In the genomic region with DNA sequence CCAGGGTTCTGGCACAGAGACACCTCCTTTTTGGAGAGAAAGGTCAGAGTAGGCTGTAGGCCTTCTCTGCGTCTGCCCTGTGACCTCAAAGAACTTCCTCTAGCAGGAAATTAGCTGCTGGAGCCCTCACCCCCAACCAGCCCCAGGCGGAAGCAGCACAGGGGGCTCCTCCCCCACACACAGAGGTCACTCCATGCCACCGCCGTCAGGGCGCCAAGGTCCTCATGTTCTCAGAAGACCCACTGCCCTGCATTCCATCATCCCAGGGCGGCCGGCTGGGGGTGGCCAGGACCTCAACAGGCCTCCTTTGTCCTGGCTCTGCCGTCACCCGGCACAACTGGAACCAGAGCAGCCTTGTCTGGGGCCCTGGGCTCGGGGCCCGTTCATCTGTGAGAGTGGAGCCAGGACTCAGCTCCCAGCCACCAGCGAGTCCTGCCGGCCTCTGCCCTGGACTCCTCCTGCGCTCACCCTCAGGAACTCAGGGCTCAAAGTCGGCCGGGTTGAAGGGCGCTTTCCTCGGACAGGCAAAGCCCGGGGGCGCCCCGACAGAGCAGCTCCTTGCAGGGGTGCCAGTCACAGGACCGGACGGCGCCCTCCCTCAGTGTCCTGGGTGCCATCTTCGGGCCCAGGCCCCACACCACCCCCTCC, we compare ENCODE assay signal across 8 cellular contexts. TPM values are rescaled to one million over a fixed set of nuclear protein-coding genes. Genes with fewer than 3 reads are reported as not detected.
DNase-seq lines count a peak whose midpoint lies in the region; FAIRE-seq and TF ChIP-seq lines count a peak whose summit lies in the region.

No MANE protein-coding gene starts in this region.

- TF ChIP-seq CTCF in MCF 10A (IDR thresholded peaks at IDR 0.05; ENCODE audit: unreplicated experiment) (no peak), kidney (IDR thresholded peaks at IDR 0.05; ENCODE audit: borderline replicate concordance, extremely low read depth, insufficient read depth) (no peak)

- no peak for FAIRE-seq in kidney (lab: Jason Lieb, UNC)

- H3K27me3 Mint-ChIP-seq in MCF 10A (ENCODE audit: insufficient read depth, unreplicated experiment) = no peaks in the 10 kb centered on the region

- DNase-seq in GM19240 (ENCODE audit: insufficient read length, low spot score) (peak; percentile 63), T follicular helper cell (ENCODE audit: low read depth) (peak; percentile 49), MCF 10A (ENCODE audit: unreplicated experiment) (no peak), kidney (peak; percentile 91), NCI-H748 (lab: John Stamatoyannopoulos, UW; ENCODE audit: unreplicated experiment) (no peak), GM03348 (ENCODE audit: low spot score) (no peak), DMS 273 treated with DMSO at 0.1 percent for 48 hours (lab: John Stamatoyannopoulos, UW) (no peak)
- peak; percentile 58 for DNase-seq in stimulated activated CD4-positive, alpha-beta T cell treated with anti-CD3 and anti-CD28 coated beads, Interleukin-1b, Interleukin-23, amount 100 ng/mL, for 48 hours

- peaks cover 11% of the 10 kb centered on the region for H3K36me3 Mint-ChIP-seq in MCF 10A (ENCODE audit: insufficient read depth, unreplicated experiment)

- peak overlapping the region; percentile 2 to 46 for H3K9ac ChIP-seq in kidney (ENCODE audit: low read length in 2 of 2)

- BruUV-seq in MCF 10A (replicated peaks; lab: Mats Ljungman, UMichigan) = no TSS peak

- POLR2A ChIA-PET in MCF 10A (lab: Yijun Ruan, JAX) = interaction anchor here (0.7 to 3.0 kb wide), 7 partner anchors 12 to 188 kb away, joined by 3 to 14 read pairs (median 4); a partner anchor contains a TSS

- peaks cover 0 to 19% of the 10 kb centered on the region in 2 donors for H3K4me1 ChIP-seq in kidney (ENCODE audit: control insufficient read depth in 1 of 2, insufficient read depth in 1 of 2, low read depth in 1 of 2, low read length in 2 of 2)

- peak overlapping the region; percentile 67 to 71 for H3K27ac ChIP-seq in kidney (ENCODE audit: low read depth in 2 of 2, low read length in 2 of 2)

- H3K9me3 Mint-ChIP-seq in MCF 10A (ENCODE audit: unreplicated experiment) = no peaks in the 10 kb centered on the region

- H3K4me3 ChIP-seq in kidney (ENCODE audit: low read length in 2 of 2) = peak overlapping the region; percentile 18 to 62

- no peaks in the 10 kb centered on the region for H3K9me3 ChIP-seq in kidney (ENCODE audit: control insufficient read depth in 1 of 2, low read length in 2 of 2)

- H3K36me3 ChIP-seq in kidney (ENCODE audit: control insufficient read depth in 1 of 2, insufficient read depth in 2 of 2, low read length in 2 of 2) = peaks cover 0 to 5% of the 10 kb centered on the region in 2 donors

- no peaks in the 10 kb centered on the region for H3K4me1 Mint-ChIP-seq in MCF 10A (ENCODE audit: insufficient read depth, unreplicated experiment)

- H3K27ac Mint-ChIP-seq in MCF 10A (ENCODE audit: low read depth, unreplicated experiment) = no peak overlapping the region

- intact Hi-C loops in MCF 10A (cut with micrococcal nuclease) (no loop called here), kidney (cut with DNase I) (no loop called here)

- CTCF ChIA-PET in MCF 10A (lab: Yijun Ruan, JAX) = interaction anchor here (0.6 to 2.2 kb wide), 8 partner anchors 11 to 223 kb away, joined by 3 to 9 read pairs (median 5); no protein-coding TSS in a partner anchor

- H3K4me3 Mint-ChIP-seq in MCF 10A (ENCODE audit: unreplicated experiment) = peak overlapping the region; percentile 77

RNA-seq across cellular contexts. Expression of a gene that starts 1.2 kb away (rescaled TPM):
- total RNA-seq in MCF 10A (2022) (3.1 and 7.3 TPM in 2 replicates), kidney (115 TPM)
- polyA plus RNA-seq in kidney (ENCODE audit: insufficient read depth, low read depth, low replicate concordance) = 15.0 TPM

RNA-seq across cellular contexts. Expression of a gene that starts 3.2 kb away (rescaled TPM):
- total RNA-seq in MCF 10A (2022) = not detected in 2 replicates
- 35.9 TPM for total RNA-seq in kidney
- 1.0 TPM for polyA plus RNA-seq in kidney (ENCODE audit: insufficient read depth, low read depth, low replicate concordance)

RNA-seq across cellular contexts. Expression of a gene that starts 18.8 kb away (rescaled TPM):
- total RNA-seq in MCF 10A (2022) (not detected in 2 replicates), kidney (not detected)
- polyA plus RNA-seq in kidney (ENCODE audit: insufficient read depth, low read depth, low replicate concordance) = not detected

RNA-seq across cellular contexts. Expression of a gene that starts 41.0 kb away (rescaled TPM):
- total RNA-seq in MCF 10A (2022) (52.2 and 54.2 TPM in 2 replicates), kidney (165 TPM)
- 149 TPM for polyA plus RNA-seq in kidney (ENCODE audit: insufficient read depth, low read depth, low replicate concordance)

RNA-seq across cellular contexts. Expression of a gene that starts 59.5 kb away (rescaled TPM):
- total RNA-seq in MCF 10A (2022) (8.5 and 21.4 TPM in 2 replicates), kidney (12.7 TPM)
- polyA plus RNA-seq in kidney (ENCODE audit: insufficient read depth, low read depth, low replicate concordance) = 9.3 TPM

Comparison
In these comparisons a context has a peak if more than half of its experiments do, and no peak if none do; other contexts are left out.
1. DNase-seq: peak in GM19240 (single experiment), T follicular helper cell (single experiment), kidney (single experiment) and stimulated activated CD4-positive, alpha-beta T cell treated with anti-CD3 and anti-CD28 coated beads, Interleukin-1b, Interleukin-23, amount 100 ng/mL, for 48 hours (single experiment); none in MCF 10A (single experiment), NCI-H748 (single experiment), GM03348 (single experiment) and DMS 273 treated with DMSO at 0.1 percent for 48 hours (single experiment).
2. RNA of a gene that starts 1.2 kb away (total RNA-seq): 115 TPM in kidney (single experiment); 3.1 to 7.3 TPM in MCF 10A; every median in the first group is over 10 times any median in the second.
3. RNA of a gene that starts 3.2 kb away (total RNA-seq): 35.9 TPM in kidney (single experiment); not detected in MCF 10A; every median in the first group is over 10 times any median in the second.